Comparison of ENCODE assay signal across 13 cellular contexts in the genomic region with DNA sequence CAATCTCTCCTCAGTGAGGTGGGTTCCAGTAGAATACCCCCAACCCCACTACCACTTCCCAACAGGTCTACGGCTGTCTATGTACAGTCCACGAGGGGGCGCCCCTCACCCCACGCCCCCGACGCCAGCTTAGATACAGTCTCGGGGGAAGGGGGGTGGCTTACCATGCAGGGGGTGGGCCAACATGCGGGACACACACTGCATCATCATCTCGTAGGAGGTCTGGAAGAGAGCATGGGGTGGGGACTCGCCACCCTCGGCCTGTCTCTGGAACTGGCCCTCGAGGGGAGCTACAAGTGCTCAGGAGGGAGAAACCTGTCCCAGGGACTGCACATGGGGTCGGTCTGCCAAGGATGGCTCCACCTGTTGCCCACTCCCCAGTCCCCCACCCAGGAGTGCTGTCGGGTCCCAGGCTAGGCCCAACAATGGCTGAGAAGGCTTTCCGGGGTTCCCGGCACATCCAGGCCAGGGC. TPM values are rescaled to one million over a fixed set of nuclear protein-coding genes. Genes with fewer than 3 reads are reported as not detected.
DNase-seq lines count a peak whose midpoint lies in the region; ATAC-seq, FAIRE-seq and TF ChIP-seq lines count a peak whose summit lies in the region.
"Had no signal": no experiment of that assay in that cellular context is flagged by ENCODE, and none has a peak within 500 bp of the region (broad histone marks: within the 10 kb centered on the region; RNA-seq: fewer than 3 reads in every experiment).

No MANE protein-coding gene starts in this region.

- H3K9me3 ChIP-seq in astrocyte (ENCODE audit: insufficient read depth, low read depth, low read length) (no peaks in the 10 kb centered on the region), right lobe of liver (no peaks in the 10 kb centered on the region)

- no peak for TF ChIP-seq POLR2A in right lobe of liver (IDR thresholded peaks at IDR 0.05)

- no peak overlapping the region for H3K4me2 ChIP-seq in astrocyte (ENCODE audit: low read length)

- peaks cover 13% of the 10 kb centered on the region for H3K36me3 Mint-ChIP-seq in astrocyte (ENCODE audit: low read depth, unreplicated experiment)

- H3K27me3 ChIP-seq in astrocyte (ENCODE audit: insufficient read depth, low read length) (no peaks in the 10 kb centered on the region), right lobe of liver (no peaks in the 10 kb centered on the region)

- H3K9me3 Mint-ChIP-seq in astrocyte (ENCODE audit: unreplicated experiment): no peaks in the 10 kb centered on the region
- H3K9me3 Mint-ChIP-seq: mesothelial cell of epicardium had no signal

- peak overlapping the region; percentile 44 for H3K27ac Mint-ChIP-seq in astrocyte (ENCODE audit: unreplicated experiment)
- H3K27ac Mint-ChIP-seq: mesothelial cell of epicardium had no signal

- peaks cover 57% of the 10 kb centered on the region for H3K79me2 ChIP-seq in astrocyte (ENCODE audit: insufficient read depth, low read length)

- 80% methylated on average over 1 of the region's 16 CpGs for WGBS in right lobe of liver (ENCODE audit: insufficient coverage, low coverage, low lambda C conversion rate, missing lambda C conversion rate)

- TF ChIP-seq CTCF in astrocyte (IDR thresholded peaks at IDR 0.05; ENCODE audit: insufficient read depth, low read depth, low read length) (no peak), right lobe of liver (IDR thresholded peaks at IDR 0.05) (peak; percentile 6 to 32 (median 22))

- ATAC-seq in right lobe of liver: peak in 1 of 4 donors; percentile 15
- no peak for ATAC-seq in GM18868 (IDR thresholded peaks at IDR 0.05; ENCODE audit: unreplicated experiment)
- ATAC-seq in GM19351 (IDR thresholded peaks at IDR 0.05; ENCODE audit: unreplicated experiment): no peak

- H3K36me3 ChIP-seq in astrocyte (ENCODE audit: insufficient read depth, low read length) (peaks cover 64% of the 10 kb centered on the region), right lobe of liver (peaks cover 9 to 64% (median 34%) of the 10 kb centered on the region in 4 donors)

- intact Hi-C loops in right lobe of liver (cut with DNase I): loop anchor here (10.0 kb wide), 1 partner anchor 83 kb away; no protein-coding TSS in a partner anchor

- H2AFZ ChIP-seq in astrocyte (ENCODE audit: low read depth, low read length): no peak overlapping the region

- H3K27me3 Mint-ChIP-seq in astrocyte (ENCODE audit: low read depth, unreplicated experiment): no peaks in the 10 kb centered on the region

- no peak overlapping the region for H3K4me3 Mint-ChIP-seq in astrocyte (ENCODE audit: unreplicated experiment)
- H3K4me3 Mint-ChIP-seq: mesothelial cell of epicardium had no signal

- H3K9ac ChIP-seq in astrocyte (ENCODE audit: low read length): no peak overlapping the region

- FAIRE-seq in astrocyte (lab: Jason Lieb, UNC): no peak
- FAIRE-seq: H54, TTC549 had no signal

- peaks cover 92% of the 10 kb centered on the region for H4K20me1 ChIP-seq in astrocyte (ENCODE audit: insufficient read depth, low read length)

- H3K4me1 ChIP-seq in astrocyte (ENCODE audit: insufficient read depth, low read length): peaks cover 4% of the 10 kb centered on the region
- H3K4me1 ChIP-seq in right lobe of liver: no peaks in the 10 kb centered on the region

- H3K4me3 ChIP-seq in astrocyte (ENCODE audit: insufficient read depth, low read depth, low read length) (no peak overlapping the region), right lobe of liver (no peak overlapping the region)

- H3K4me1 Mint-ChIP-seq in astrocyte (ENCODE audit: low read depth, unreplicated experiment): peaks cover 27% of the 10 kb centered on the region

- peak; percentile 70 for DNase-seq in 8988T
- DNase-seq in GM19238 (ENCODE audit: insufficient read length, low spot score): peak; percentile 48
- no peak for DNase-seq in astrocyte (ENCODE audit: low read depth)
- peak in 1 of 3 donors; percentile 44 for DNase-seq in right lobe of liver
- no peak for DNase-seq in NCI-H146 treated with DMSO at 0.1 percent for 48 hours (lab: John Stamatoyannopoulos, UW; ENCODE audit: unreplicated experiment)
- DNase-seq in HT-29 (ENCODE audit: low spot score): no peak
- DNase-seq: EL, NCI-H1105 had no signal

- H3K27ac ChIP-seq in astrocyte (ENCODE audit: low read depth, low read length): no peak overlapping the region
- H3K27ac ChIP-seq in right lobe of liver: no peak overlapping the region

RNA-seq across cellular contexts. Expression of a gene that starts 8.5 kb away (rescaled TPM):
- 286 and 311 TPM in 2 replicates for total RNA-seq in astrocyte
- 10 to 100 TPM; 56.3 to 73.7 (median 63.3) TPM for total RNA-seq in right lobe of liver
- total RNA-seq in HT-29 (2014; rRNA removed; shearing (Covaris generic)): 254 and 264 TPM in 2 replicates

RNA-seq across cellular contexts. Expression of a gene that starts 23.0 kb away (rescaled TPM):
- total RNA-seq in astrocyte (not detected in 2 replicates), right lobe of liver (under 1 TPM in 2 of 6 experiments, not detected in 4; 0.11 to 0.42 TPM)
- total RNA-seq in HT-29 (2014; rRNA removed; shearing (Covaris generic)): 0.29 TPM in 1 of 2 replicates, not detected in the other
- total RNA-seq: mesothelial cell of epicardium had no signal

RNA-seq across cellular contexts. Expression of a gene that starts 27.9 kb away (rescaled TPM):
- total RNA-seq in astrocyte (not detected in 2 replicates), right lobe of liver (10 to 100 TPM in 2 of 6 experiments, 1 to 10 TPM in 4; 6.6 to 15.6 (median 9.6) TPM)
- 0.31 and 0.53 TPM in 2 replicates for total RNA-seq in HT-29 (2014; rRNA removed; shearing (Covaris generic))
- total RNA-seq: mesothelial cell of epicardium had no signal

Comparison
In these comparisons a context has a peak if more than half of its experiments do, and no peak if none do; other contexts are left out.
1. DNase-seq: peak in 8988T (single experiment) and GM19238 (single experiment); none in astrocyte (single experiment), NCI-H146 treated with DMSO at 0.1 percent for 48 hours (single experiment) and HT-29 (single experiment).